Comparison of ENCODE assay signal across 14 cellular contexts in genomic region chr11:5703741-5704536, GRCh38. TPM values are rescaled to one million over a fixed set of nuclear protein-coding genes. Genes with fewer than 3 reads are reported as not detected.
A peak's percentile ranks its signal among the peaks of the same experiment; 100 is the strongest.
DNase-seq lines count a peak whose midpoint lies in the region; ATAC-seq and TF ChIP-seq lines count a peak whose summit lies in the region.
"Had no signal": no experiment of that assay in that cellular context is flagged by ENCODE, and none has a peak within 500 bp of the region (broad histone marks: within the 10 kb centered on the region; RNA-seq: fewer than 3 reads in every experiment).

No MANE protein-coding gene starts in this region.

- no peaks in the 10 kb centered on the region for H3K9me3 ChIP-seq in WERI-Rb-1 (ENCODE audit: severe bottlenecking)

- H3K4me3 Mint-ChIP-seq in natural killer cell treated with Interleukin-12 subunit alpha and Interleukin-12 subunit beta and Interleukin-15 and Interleukin-18, amount 100 ng/mL, for 72 hours: no peak overlapping the region
- H3K4me3 Mint-ChIP-seq in natural killer cell: no peak overlapping the region
- no peak overlapping the region for H3K4me3 Mint-ChIP-seq in stimulated activated naive CD8-positive, alpha-beta T cell treated with anti-CD3 and anti-CD28 coated beads, Interleukin-15, Interleukin-2, amounts not matched to agents 100 ng/mL and 50 ng/mL, for 24 hours

- ATAC-seq in natural killer cell treated with Interleukin-12 subunit alpha and Interleukin-12 subunit beta and Interleukin-15 and Interleukin-18, amount 100 ng/mL, for 72 hours: no peak
- ATAC-seq in natural killer cell (no peak), HG02642 (IDR thresholded peaks at IDR 0.05; ENCODE audit: poor library complexity, unreplicated experiment) (peak; percentile 79), HG03442 (IDR thresholded peaks at IDR 0.05; ENCODE audit: unreplicated experiment) (peak; percentile 50)

- no peak for DNase-seq in natural killer cell treated with Interleukin-12 subunit alpha and Interleukin-12 subunit beta and Interleukin-15 and Interleukin-18, amount 100 ng/mL, for 72 hours (ENCODE audit: low spot score)
- no peak for DNase-seq in natural killer cell
- DNase-seq in NCI-H1436 (lab: John Stamatoyannopoulos, UW): no peak
- DNase-seq in WERI-Rb-1: no peak
- no peak for DNase-seq in hepatic stellate cell (ENCODE audit: low spot score)
- DNase-seq: ACHN; NCI-H2107; occipital lobe; stimulated activated CD4-positive, alpha-beta T cell treated with anti-CD3 and anti-CD28 coated beads, Interleukin-2, amount 100 ng/mL, for 24 hours had no signal

- TF ChIP-seq CTCF in natural killer cell (IDR thresholded peaks at IDR 0.05): no peak
- TF ChIP-seq CTCF in WERI-Rb-1 (IDR thresholded peaks at IDR 0.05; ENCODE audit: low read depth, low read length): no peak

- H3K27me3 Mint-ChIP-seq in natural killer cell treated with Interleukin-12 subunit alpha and Interleukin-12 subunit beta and Interleukin-15 and Interleukin-18, amount 100 ng/mL, for 72 hours: no peaks in the 10 kb centered on the region
- no peaks in the 10 kb centered on the region for H3K27me3 Mint-ChIP-seq in natural killer cell (ENCODE audit: low read depth in 2 of 2)
- no peaks in the 10 kb centered on the region for H3K27me3 Mint-ChIP-seq in stimulated activated naive CD8-positive, alpha-beta T cell treated with anti-CD3 and anti-CD28 coated beads, Interleukin-15, Interleukin-2, amounts not matched to agents 100 ng/mL and 50 ng/mL, for 24 hours

- intact Hi-C loops in natural killer cell (cut with micrococcal nuclease): no loop called here

- H3K4me3 ChIP-seq in WERI-Rb-1 (ENCODE audit: low read depth, low read length): no peak overlapping the region

- peak overlapping the region; percentile 18 to 76 for H3K27ac Mint-ChIP-seq in natural killer cell treated with Interleukin-12 subunit alpha and Interleukin-12 subunit beta and Interleukin-15 and Interleukin-18, amount 100 ng/mL, for 72 hours
- H3K27ac Mint-ChIP-seq in natural killer cell: peak overlapping the region in 1 of 2 donors; percentile 85
- H3K27ac Mint-ChIP-seq in stimulated activated naive CD8-positive, alpha-beta T cell treated with anti-CD3 and anti-CD28 coated beads, Interleukin-15, Interleukin-2, amounts not matched to agents 100 ng/mL and 50 ng/mL, for 24 hours: peak overlapping the region; percentile 75

- H3K27me3 ChIP-seq in WERI-Rb-1 (ENCODE audit: insufficient read depth, low read depth, severe bottlenecking): peaks cover 33% of the 10 kb centered on the region

- peaks cover 34 to 44% of the 10 kb centered on the region in 2 donors for H3K4me1 Mint-ChIP-seq in natural killer cell treated with Interleukin-12 subunit alpha and Interleukin-12 subunit beta and Interleukin-15 and Interleukin-18, amount 100 ng/mL, for 72 hours (ENCODE audit: low read depth in 2 of 2)
- H3K4me1 Mint-ChIP-seq in natural killer cell: peaks cover 46 to 48% of the 10 kb centered on the region in 2 donors
- H3K4me1 Mint-ChIP-seq in stimulated activated naive CD8-positive, alpha-beta T cell treated with anti-CD3 and anti-CD28 coated beads, Interleukin-15, Interleukin-2, amounts not matched to agents 100 ng/mL and 50 ng/mL, for 24 hours (ENCODE audit: low read depth): peaks cover 57% of the 10 kb centered on the region

- H3K36me3 ChIP-seq in WERI-Rb-1: no peaks in the 10 kb centered on the region

- no peak overlapping the region for H3K27ac ChIP-seq in WERI-Rb-1

- H3K9me3 Mint-ChIP-seq in natural killer cell treated with Interleukin-12 subunit alpha and Interleukin-12 subunit beta and Interleukin-15 and Interleukin-18, amount 100 ng/mL, for 72 hours: no peaks in the 10 kb centered on the region
- no peaks in the 10 kb centered on the region for H3K9me3 Mint-ChIP-seq in natural killer cell
- H3K9me3 Mint-ChIP-seq in stimulated activated naive CD8-positive, alpha-beta T cell treated with anti-CD3 and anti-CD28 coated beads, Interleukin-15, Interleukin-2, amounts not matched to agents 100 ng/mL and 50 ng/mL, for 24 hours: no peaks in the 10 kb centered on the region

- peaks cover 17% of the 10 kb centered on the region for H3K36me3 Mint-ChIP-seq in natural killer cell treated with Interleukin-12 subunit alpha and Interleukin-12 subunit beta and Interleukin-15 and Interleukin-18, amount 100 ng/mL, for 72 hours
- peaks cover 47% of the 10 kb centered on the region for H3K36me3 Mint-ChIP-seq in natural killer cell
- H3K36me3 Mint-ChIP-seq in stimulated activated naive CD8-positive, alpha-beta T cell treated with anti-CD3 and anti-CD28 coated beads, Interleukin-15, Interleukin-2, amounts not matched to agents 100 ng/mL and 50 ng/mL, for 24 hours (ENCODE audit: low read depth): peaks cover 76% of the 10 kb centered on the region

RNA-seq across cellular contexts. Expression of gene TRIM22, which starts 14.3 kb away (rescaled TPM):
- total RNA-seq in natural killer cell treated with Interleukin-12 subunit alpha and Interleukin-12 subunit beta and Interleukin-15 and Interleukin-18, amount 100 ng/mL, for 72 hours: 100 to 1,000 TPM in 1 of 2 donors, 10 to 100 TPM in 1; 89.3 to 144 TPM
- 100 to 1,000 TPM; 304 to 339 (median 334) TPM for total RNA-seq in natural killer cell

RNA-seq across cellular contexts. Expression of gene TRIM5, which starts 19.1 kb away (rescaled TPM):
- total RNA-seq in natural killer cell treated with Interleukin-12 subunit alpha and Interleukin-12 subunit beta and Interleukin-15 and Interleukin-18, amount 100 ng/mL, for 72 hours: 10 to 100 TPM; 12.4 to 16.4 TPM
- 10 to 100 TPM; 16.3 to 24.4 (median 20.2) TPM for total RNA-seq in natural killer cell

RNA-seq across cellular contexts. Expression of gene OR56B1, which starts 32.3 kb away (rescaled TPM):
- under 1 TPM in 1 of 2 donors, not detected in 1; 0.21 TPM for total RNA-seq in natural killer cell treated with Interleukin-12 subunit alpha and Interleukin-12 subunit beta and Interleukin-15 and Interleukin-18, amount 100 ng/mL, for 72 hours
- total RNA-seq in natural killer cell: under 1 TPM; 0.18 to 0.93 (median 0.42) TPM
- total RNA-seq: kidney epithelial cell, occipital lobe, temporal lobe had no signal

RNA-seq across cellular contexts. Expression of gene OR52N4, which starts 50.1 kb away (rescaled TPM):
- total RNA-seq in natural killer cell treated with Interleukin-12 subunit alpha and Interleukin-12 subunit beta and Interleukin-15 and Interleukin-18, amount 100 ng/mL, for 72 hours: under 1 TPM; 0.38 to 0.45 TPM
- 1 to 10 TPM; 1.2 to 2.1 (median 1.3) TPM for total RNA-seq in natural killer cell
- total RNA-seq: kidney epithelial cell, occipital lobe had no signal

Comparison
In these comparisons a context has a peak if more than half of its experiments do, and no peak if none do; other contexts are left out.
1. ATAC-seq: peak in HG02642 (single experiment) and HG03442 (single experiment); none in natural killer cell treated with Interleukin-12 subunit alpha and Interleukin-12 subunit beta and Interleukin-15 and Interleukin-18, amount 100 ng/mL, for 72 hours (0 of 2) and natural killer cell (0 of 3).